In genomic region chr10:36263871-36264270, GRCh38 we compare ENCODE assay signal across 30 cellular contexts.
"Had no signal": no experiment of that assay in that cellular context is flagged by ENCODE, and none has a peak within 500 bp of the region (broad histone marks: within the 10 kb centered on the region; RNA-seq: fewer than 3 reads in every experiment).

No MANE protein-coding gene starts in this region.

- H2AFZ ChIP-seq: hepatocyte, neural progenitor cell, parathyroid adenoma had no signal

- H3K27ac ChIP-seq: coronary artery, esophagus squamous epithelium, gastroesophageal sphincter, heart left ventricle, hepatocyte, left lung, neural progenitor cell, parathyroid adenoma, right atrium auricular region, suprapubic skin, transverse colon, upper lobe of right lung, uterus had no signal

- H3K27me3 ChIP-seq: esophagus squamous epithelium, gastroesophageal sphincter, heart left ventricle, hepatocyte, left lung, neural progenitor cell, right atrium auricular region, suprapubic skin, transverse colon, upper lobe of right lung, uterus had no signal

- ATAC-seq: gastroesophageal sphincter; heart left ventricle; left cardiac atrium; left lung; naive thymus-derived CD4-positive, alpha-beta T cell; sciatic nerve; stimulated activated naive CD8-positive, alpha-beta T cell treated with anti-CD3 and anti-CD28 coated beads, Interleukin-15, amount 100 ng/mL, for 72 hours; upper lobe of right lung had no signal

- H3K4me1 ChIP-seq: esophagus squamous epithelium, gastroesophageal sphincter, heart left ventricle, left lung, neural progenitor cell, parathyroid adenoma, right atrium auricular region, suprapubic skin, transverse colon, upper lobe of right lung, uterus had no signal

- H3K9ac ChIP-seq: neural progenitor cell, parathyroid adenoma had no signal

- H3K36me3 ChIP-seq: esophagus squamous epithelium, gastroesophageal sphincter, heart left ventricle, left lung, neural progenitor cell, right atrium auricular region, suprapubic skin, transverse colon, upper lobe of right lung, uterus had no signal

- DNase-seq: dermis blood vessel endothelial cell; effector memory CD4-positive, alpha-beta T cell; erythroblast; esophagus squamous epithelium; foreskin fibroblast; heart left ventricle; kidney; left cardiac atrium; left lung; mesendoderm; midbrain; naive thymus-derived CD4-positive, alpha-beta T cell; stimulated activated CD4-positive, alpha-beta T cell treated with anti-CD3 and anti-CD28 coated beads, Interleukin-12 subunit alpha, Interleukin-12 subunit beta, amount 100 ng/mL, for 4 hours; stimulated activated CD4-positive, alpha-beta T cell treated with anti-CD3 and anti-CD28 coated beads, Interleukin-1b, Interleukin-23, amount 100 ng/mL, for 48 hours; stimulated activated CD4-positive, alpha-beta T cell treated with anti-CD3 and anti-CD28 coated beads, Interleukin-4, amount 100 ng/mL, for 1 hour; stimulated activated CD8-positive, alpha-beta memory T cell treated with anti-CD3 and anti-CD28 coated beads, Interleukin-4, amount 100 ng/mL, for 48 hours; stimulated activated naive CD4-positive, alpha-beta T cell; stimulated activated naive CD8-positive, alpha-beta T cell treated with anti-CD3 and anti-CD28 coated beads, Interleukin-15, amount 100 ng/mL, for 72 hours; transverse colon; upper lobe of right lung; uterus had no signal

- H3K9me3 ChIP-seq: esophagus squamous epithelium, gastroesophageal sphincter, heart left ventricle, right atrium auricular region, suprapubic skin, transverse colon, upper lobe of right lung, uterus had no signal

- H3K4me2 ChIP-seq: hepatocyte, neural progenitor cell, smooth muscle cell had no signal

- H3K4me3 ChIP-seq: coronary artery, esophagus squamous epithelium, gastroesophageal sphincter, heart left ventricle, hepatocyte, left lung, neural progenitor cell, right atrium auricular region, smooth muscle cell, suprapubic skin, transverse colon, upper lobe of right lung, uterus had no signal

- H3K79me2 ChIP-seq: hepatocyte, parathyroid adenoma had no signal
